In the genomic region with DNA sequence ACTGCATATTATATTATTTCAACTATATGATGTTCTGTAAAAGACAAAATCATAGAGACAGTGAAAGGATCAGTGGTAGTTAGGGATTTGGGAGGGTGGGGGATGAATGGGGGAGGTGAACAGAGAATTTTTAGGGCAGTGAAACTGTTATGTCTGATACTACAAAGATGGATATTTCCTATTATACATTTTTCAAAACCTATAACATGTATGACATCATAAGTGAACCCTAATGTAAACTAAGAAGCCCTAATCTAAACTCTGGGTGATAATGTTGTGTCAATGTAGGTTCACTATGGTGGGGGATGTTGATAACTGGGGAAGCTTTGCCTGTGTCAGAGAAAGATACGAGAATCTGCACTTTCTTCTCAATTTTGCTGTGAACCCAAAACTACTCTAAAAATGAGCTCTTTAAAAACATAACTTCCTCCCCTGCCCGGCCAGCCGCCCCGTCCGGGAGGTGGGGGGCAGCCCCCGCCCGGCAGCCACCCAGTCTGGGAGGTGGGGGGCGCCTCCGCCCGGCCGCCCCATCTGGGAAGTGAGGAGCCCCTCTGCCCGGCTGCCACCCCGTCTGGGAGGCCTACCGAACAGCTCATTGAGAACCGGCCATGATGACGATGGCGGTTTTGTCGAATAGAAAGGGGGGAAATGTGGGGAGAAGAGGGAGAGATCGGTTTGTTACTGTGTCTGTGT, we compare ENCODE assay signal across 40 cellular contexts.
"Had no signal": no experiment of that assay in that cellular context is flagged by ENCODE, and none has a peak within 500 bp of the region (broad histone marks: within the 10 kb centered on the region; RNA-seq: fewer than 3 reads in every experiment).

No MANE protein-coding gene starts in this region.

- H3K9me3 Mint-ChIP-seq: activated naive CD4-positive, alpha-beta T cell treated with anti-CD3 and anti-CD28 coated beads for 36 hours; activated naive CD4-positive, alpha-beta T cell treated with anti-CD3 and anti-CD28 coated beads, Interleukin-2, amount 10 ng/mL, durations not matched to agents 7 days and 5 days; activated naive CD4-positive, alpha-beta T cell treated with anti-CD3 and anti-CD28 coated beads, Interleukin-2, amount 50 U/mL, for 24 hours; activated naive CD4-positive, alpha-beta T cell treated with anti-CD3 and anti-CD28 coated beads, Interleukin-2, amount 50 U/mL, for 72 hours; activated naive CD8-positive, alpha-beta T cell treated with anti-CD3 and anti-CD28 coated beads for 36 hours; activated naive CD8-positive, alpha-beta T cell treated with anti-CD3 and anti-CD28 coated beads, Interleukin-2, amount 10 ng/mL, durations not matched to agents 7 days and 5 days; activated naive CD8-positive, alpha-beta T cell treated with anti-CD3 and anti-CD28 coated beads, Interleukin-2, amount 50 U/mL, for 24 hours; activated T-cell treated with anti-CD3 and anti-CD28 coated beads, Interleukin-2, amount 50 U/mL, for 24 hours; activated T-cell treated with anti-CD3 and anti-CD28 coated beads, Interleukin-2, amount 50 U/mL, for 4 hours; activated T-cell treated with anti-CD3 and anti-CD28 coated beads, Interleukin-2, amount 50 U/mL, for 72 hours; activated T-helper 1 cell treated with anti-CD3 and anti-CD28 coated beads, Interleukin-12 subunit alpha, Interleukin-12 subunit beta, Interleukin-2, Interleukin-4 antibody, amounts not matched to agents 30 ng/mL and 10 ng/mL and 1 ng/mL, durations not matched to agents 14 hours and 24 hours and 36 hours; activated T-helper 17 cell treated with anti-CD3 and anti-CD28 coated beads, Interleukin-2, amount 50 U/mL, for 72 hours; activated T-helper 2 cell treated with anti-CD3 and anti-CD28 coated beads, Interferon-gamma antibody, Interleukin-2, Interleukin-4, amounts not matched to agents 10 μg/mL and 5 μg/mL and 100 μg/mL, durations not matched to agents 14 hours and 24 hours and 36 hours; central memory CD8-positive, alpha-beta T cell had no signal

- H3K9me3 ChIP-seq: adrenal gland, ascending aorta, body of pancreas, breast epithelium had no signal

- DNase-seq: activated effector memory CD4-positive, alpha-beta T cell treated with anti-CD3 and anti-CD28 coated beads, Interleukin-2, amount 50 U/mL, for 16 hours; activated effector memory CD4-positive, alpha-beta T cell treated with Interleukin-2 at 50 U/mL for 16 hours; activated gamma-delta T cell; activated gamma-delta T cell treated with Interleukin-2 at 50 U/mL for 16 hours; activated naive CD4-positive, alpha-beta T cell; activated naive CD4-positive, alpha-beta T cell treated with anti-CD3 and anti-CD28 coated beads for 36 hours; activated naive CD4-positive, alpha-beta T cell treated with anti-CD3 and anti-CD28 coated beads, Interleukin-2, amount 10 ng/mL, durations not matched to agents 7 days and 5 days; activated naive CD4-positive, alpha-beta T cell treated with anti-CD3 and anti-CD28 coated beads, Interleukin-2, amount 50 U/mL, for 16 hours; activated naive CD4-positive, alpha-beta T cell treated with Interleukin-2 at 50 U/mL for 16 hours; activated naive CD8-positive, alpha-beta T cell treated with anti-CD3 and anti-CD28 coated beads for 36 hours; activated naive CD8-positive, alpha-beta T cell treated with anti-CD3 and anti-CD28 coated beads, Interleukin-2, amount 10 ng/mL, durations not matched to agents 7 days and 5 days; activated naive CD8-positive, alpha-beta T cell treated with anti-CD3 and anti-CD28 coated beads, Interleukin-2, amount 50 U/mL, for 24 hours; activated T-cell treated with anti-CD3 and anti-CD28 coated beads, Interleukin-2, amount 50 U/mL, for 1 hour; activated T-cell treated with anti-CD3 and anti-CD28 coated beads, Interleukin-2, amount 50 U/mL, for 24 hours; activated T-cell treated with anti-CD3 and anti-CD28 coated beads, Interleukin-2, amount 50 U/mL, for 4 hours; activated T-cell treated with anti-CD3 and anti-CD28 coated beads, Interleukin-2, amount 50 U/mL, for 48 hours; activated T-cell treated with anti-CD3 and anti-CD28 coated beads, Interleukin-2, amount 50 U/mL, for 72 hours; adrenal gland; amniotic stem cell; amygdala; anterior cingulate cortex; aorta; body of pancreas; brain microvascular endothelial cell; caudate nucleus; central memory CD4-positive, alpha-beta T cell; cerebellar nuclear complex had no signal

- ATAC-seq: activated naive CD4-positive, alpha-beta T cell treated with anti-CD3 and anti-CD28 coated beads, Interleukin-2, amount 50 U/mL, for 72 hours; activated naive CD8-positive, alpha-beta T cell treated with anti-CD3 and anti-CD28 coated beads, Interleukin-2, amount 50 U/mL, for 24 hours; activated T-cell treated with anti-CD3 and anti-CD28 coated beads, Interleukin-2, amount 50 U/mL, for 4 hours; activated T-cell treated with anti-CD3 and anti-CD28 coated beads, Interleukin-2, amount 50 U/mL, for 72 hours; activated T-helper 17 cell treated with anti-CD3 and anti-CD28 coated beads, Interleukin-2, amount 50 U/mL, for 72 hours; body of pancreas had no signal

- H3K4me1 Mint-ChIP-seq: activated naive CD4-positive, alpha-beta T cell treated with anti-CD3 and anti-CD28 coated beads, Interleukin-2, amount 10 ng/mL, durations not matched to agents 7 days and 5 days; activated naive CD4-positive, alpha-beta T cell treated with anti-CD3 and anti-CD28 coated beads, Interleukin-2, amount 50 U/mL, for 24 hours; activated naive CD8-positive, alpha-beta T cell treated with anti-CD3 and anti-CD28 coated beads for 36 hours; activated naive CD8-positive, alpha-beta T cell treated with anti-CD3 and anti-CD28 coated beads, Interleukin-2, amount 10 ng/mL, durations not matched to agents 7 days and 5 days; activated naive CD8-positive, alpha-beta T cell treated with anti-CD3 and anti-CD28 coated beads, Interleukin-2, amount 50 U/mL, for 24 hours; activated T-helper 17 cell treated with anti-CD3 and anti-CD28 coated beads, Interleukin-2, amount 50 U/mL, for 72 hours; brain; central memory CD8-positive, alpha-beta T cell had no signal

- H3K36me3 Mint-ChIP-seq: activated naive CD4-positive, alpha-beta T cell treated with anti-CD3 and anti-CD28 coated beads, Interleukin-2, amount 10 ng/mL, durations not matched to agents 7 days and 5 days; activated naive CD4-positive, alpha-beta T cell treated with anti-CD3 and anti-CD28 coated beads, Interleukin-2, amount 50 U/mL, for 24 hours; activated naive CD4-positive, alpha-beta T cell treated with anti-CD3 and anti-CD28 coated beads, Interleukin-2, amount 50 U/mL, for 72 hours; activated naive CD8-positive, alpha-beta T cell; activated naive CD8-positive, alpha-beta T cell treated with anti-CD3 and anti-CD28 coated beads for 36 hours; activated naive CD8-positive, alpha-beta T cell treated with anti-CD3 and anti-CD28 coated beads, Interleukin-2, amount 10 ng/mL, durations not matched to agents 7 days and 5 days; brain had no signal

- FAIRE-seq: astrocyte, bronchial epithelial cell had no signal

- H3K27ac ChIP-seq: adrenal gland, ascending aorta, body of pancreas, brain microvascular endothelial cell, breast epithelium, cardiac muscle cell had no signal

- H3K27me3 ChIP-seq: adrenal gland, ascending aorta, body of pancreas, brain microvascular endothelial cell, breast epithelium, cardiac muscle cell had no signal

- H3K36me3 ChIP-seq: adrenal gland, ascending aorta, brain microvascular endothelial cell, breast epithelium, cardiac muscle cell had no signal

- H3K4me3 ChIP-seq: adrenal gland, ascending aorta, body of pancreas, breast epithelium, cardiac muscle cell had no signal

- H3K27ac Mint-ChIP-seq: activated naive CD4-positive, alpha-beta T cell treated with anti-CD3 and anti-CD28 coated beads for 36 hours; activated naive CD4-positive, alpha-beta T cell treated with anti-CD3 and anti-CD28 coated beads, Interleukin-2, amount 10 ng/mL, durations not matched to agents 7 days and 5 days; activated naive CD4-positive, alpha-beta T cell treated with anti-CD3 and anti-CD28 coated beads, Interleukin-2, amount 50 U/mL, for 24 hours; activated naive CD4-positive, alpha-beta T cell treated with anti-CD3 and anti-CD28 coated beads, Interleukin-2, amount 50 U/mL, for 72 hours; activated naive CD8-positive, alpha-beta T cell; activated naive CD8-positive, alpha-beta T cell treated with anti-CD3 and anti-CD28 coated beads for 36 hours; activated naive CD8-positive, alpha-beta T cell treated with anti-CD3 and anti-CD28 coated beads, Interleukin-2, amount 10 ng/mL, durations not matched to agents 7 days and 5 days; activated naive CD8-positive, alpha-beta T cell treated with anti-CD3 and anti-CD28 coated beads, Interleukin-2, amount 50 U/mL, for 24 hours; activated T-cell treated with anti-CD3 and anti-CD28 coated beads, Interleukin-2, amount 50 U/mL, for 24 hours; activated T-cell treated with anti-CD3 and anti-CD28 coated beads, Interleukin-2, amount 50 U/mL, for 72 hours; activated T-helper 1 cell treated with anti-CD3 and anti-CD28 coated beads, Interleukin-12 subunit alpha, Interleukin-12 subunit beta, Interleukin-2, Interleukin-4 antibody, amounts not matched to agents 30 ng/mL and 10 ng/mL and 1 ng/mL, durations not matched to agents 14 hours and 24 hours and 36 hours; activated T-helper 17 cell treated with anti-CD3 and anti-CD28 coated beads, Interleukin-2, amount 50 U/mL, for 72 hours; activated T-helper 2 cell treated with anti-CD3 and anti-CD28 coated beads, Interferon-gamma antibody, Interleukin-2, Interleukin-4, amounts not matched to agents 10 μg/mL and 5 μg/mL and 100 μg/mL, durations not matched to agents 14 hours and 24 hours and 36 hours; brain had no signal

- H3K4me3 Mint-ChIP-seq: activated naive CD4-positive, alpha-beta T cell treated with anti-CD3 and anti-CD28 coated beads for 36 hours; activated naive CD4-positive, alpha-beta T cell treated with anti-CD3 and anti-CD28 coated beads, Interleukin-2, amount 10 ng/mL, durations not matched to agents 7 days and 5 days; activated naive CD4-positive, alpha-beta T cell treated with anti-CD3 and anti-CD28 coated beads, Interleukin-2, amount 50 U/mL, for 24 hours; activated naive CD8-positive, alpha-beta T cell; activated naive CD8-positive, alpha-beta T cell treated with anti-CD3 and anti-CD28 coated beads for 36 hours; activated naive CD8-positive, alpha-beta T cell treated with anti-CD3 and anti-CD28 coated beads, Interleukin-2, amount 10 ng/mL, durations not matched to agents 7 days and 5 days; activated naive CD8-positive, alpha-beta T cell treated with anti-CD3 and anti-CD28 coated beads, Interleukin-2, amount 50 U/mL, for 24 hours; activated T-cell treated with anti-CD3 and anti-CD28 coated beads, Interleukin-2, amount 50 U/mL, for 24 hours; activated T-cell treated with anti-CD3 and anti-CD28 coated beads, Interleukin-2, amount 50 U/mL, for 4 hours; activated T-cell treated with anti-CD3 and anti-CD28 coated beads, Interleukin-2, amount 50 U/mL, for 72 hours; activated T-helper 1 cell treated with anti-CD3 and anti-CD28 coated beads, Interleukin-12 subunit alpha, Interleukin-12 subunit beta, Interleukin-2, Interleukin-4 antibody, amounts not matched to agents 30 ng/mL and 10 ng/mL and 1 ng/mL, durations not matched to agents 14 hours and 24 hours and 36 hours; activated T-helper 17 cell treated with anti-CD3 and anti-CD28 coated beads, Interleukin-2, amount 50 U/mL, for 72 hours; brain; central memory CD8-positive, alpha-beta T cell had no signal

- H3K4me1 ChIP-seq: adrenal gland, ascending aorta, body of pancreas, breast epithelium had no signal

- H3K27me3 Mint-ChIP-seq: activated naive CD8-positive, alpha-beta T cell; brain had no signal
